1 cellular context compared by ENCODE assay signal in genomic region chr6:16396497-16397319, GRCh38.
TF ChIP-seq lines count a peak whose summit lies in the region.

No MANE protein-coding gene starts in this region.

TF ChIP-seq in IMR-90, 13 proteins besides CTCF, POLR2A, EP300 and RAD21:
- TF ChIP-seq CEBPB (IDR thresholded peaks at IDR 0.05; ENCODE audit: low read depth, low read length): no peak
- TF ChIP-seq MAFK (IDR thresholded peaks at IDR 0.05; ENCODE audit: low read depth, low read length): no peak
